1 cellular context compared by ENCODE assay signal in the genomic region with DNA sequence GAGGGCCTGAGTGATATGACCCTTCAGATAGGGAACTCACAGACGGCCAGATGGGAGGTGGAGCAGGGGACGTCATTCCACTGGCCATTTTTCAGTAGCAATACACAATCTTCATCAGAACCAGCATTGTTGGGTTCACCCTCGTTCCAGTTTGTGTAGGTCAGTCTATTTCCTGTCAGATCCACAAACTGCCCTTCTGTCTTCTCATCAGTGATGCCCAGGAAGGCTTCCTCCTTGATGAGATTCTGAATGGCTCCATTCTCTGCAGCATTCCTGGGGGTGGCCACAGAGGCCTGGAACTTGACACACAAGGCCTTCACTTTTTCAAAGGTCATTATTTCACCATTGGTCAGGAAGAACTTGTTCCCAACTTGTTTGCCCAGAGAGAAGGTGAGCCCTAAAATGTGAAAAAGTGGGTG.
TF ChIP-seq lines count a peak whose summit lies in the region.

No MANE protein-coding gene starts in this region.

TF ChIP-seq in HepG2, 621 proteins besides CTCF, POLR2A, EP300 and RAD21 (continued from another document and continues in another):
- TF ChIP-seq, protein P1, sequence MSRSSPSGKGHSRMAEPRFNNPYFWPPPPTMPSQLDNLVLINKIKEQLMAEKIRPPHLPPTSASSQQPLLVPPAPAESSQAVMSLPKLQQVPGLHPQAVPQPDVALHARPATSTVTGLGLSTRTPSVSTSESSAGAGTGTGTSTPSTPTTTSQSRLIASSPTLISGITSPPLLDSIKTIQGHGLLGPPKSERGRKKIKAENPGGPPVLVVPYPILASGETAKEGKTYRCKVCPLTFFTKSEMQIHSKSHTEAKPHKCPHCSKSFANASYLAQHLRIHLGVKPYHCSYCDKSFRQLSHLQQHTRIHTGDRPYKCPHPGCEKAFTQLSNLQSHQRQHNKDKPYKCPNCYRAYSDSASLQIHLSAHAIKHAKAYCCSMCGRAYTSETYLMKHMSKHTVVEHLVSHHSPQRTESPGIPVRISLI (CRISPR knock-in tag; IDR thresholded peaks at IDR 0.05; ENCODE audit: borderline replicate concordance), result peak; percentile 65; the same call in 1 of the 2 replicates
- TF ChIP-seq ZNF431 (CRISPR knock-in tag; IDR thresholded peaks at IDR 0.05; ENCODE audit: borderline replicate concordance, low read depth) (no peak), ZNF703 (CRISPR knock-in tag; IDR thresholded peaks at IDR 0.05; ENCODE audit: borderline replicate concordance) (no peak), ZNF333 (CRISPR knock-in tag; IDR thresholded peaks at IDR 0.05; ENCODE audit: borderline replicate concordance) (no peak), U2AF1 (optimal IDR thresholded peaks at IDR 0.05; ENCODE audit: low read depth, low read length) (no peak), ZBTB7A (CRISPR knock-in tag; IDR thresholded peaks at IDR 0.05) (no peak), SUZ12 (IDR thresholded peaks at IDR 0.05; ENCODE audit: low read depth, low read length) (no peak), ZNF572 (CRISPR knock-in tag; IDR thresholded peaks at IDR 0.05) (no peak), SRF (IDR thresholded peaks at IDR 0.05; ENCODE audit: low read depth, low read length) (0 out of 2 replicates have a peak, but pooled peaks have one; percentile 17), ZNF10 (CRISPR knock-in tag; IDR thresholded peaks at IDR 0.05; ENCODE audit: borderline replicate concordance, low read depth) (no peak), YEATS2 (CRISPR knock-in tag; IDR thresholded peaks at IDR 0.05; ENCODE audit: borderline replicate concordance) (no peak), GTF3A (CRISPR knock-in tag; conservative IDR thresholded peaks at IDR 0.05) (no peak), ZNF121 (CRISPR knock-in tag; IDR thresholded peaks at IDR 0.05) (no peak), NR2F1 (CRISPR knock-in tag; IDR thresholded peaks at IDR 0.05) (peak; percentile 29 to 53; a peak in 2 of 4 replicates), GLI4 (CRISPR knock-in tag; IDR thresholded peaks at IDR 0.05; ENCODE audit: borderline replicate concordance) (no peak), NFRKB (IDR thresholded peaks at IDR 0.05) (no peak), ELF3 (CRISPR knock-in tag; IDR thresholded peaks at IDR 0.05) (peak; percentile 44), ZNF879 (CRISPR knock-in tag; IDR thresholded peaks at IDR 0.05) (no peak), SPEN (CRISPR knock-in tag; IDR thresholded peaks at IDR 0.05; ENCODE audit: low read depth) (no peak), RELA (CRISPR knock-in tag; IDR thresholded peaks at IDR 0.05) (no peak), BCL6 (CRISPR knock-in tag; IDR thresholded peaks at IDR 0.05) (peak; percentile 81), RCOR2 (CRISPR knock-in tag; IDR thresholded peaks at IDR 0.05) (peak; percentile 91)
- TF ChIP-seq, protein P2, sequence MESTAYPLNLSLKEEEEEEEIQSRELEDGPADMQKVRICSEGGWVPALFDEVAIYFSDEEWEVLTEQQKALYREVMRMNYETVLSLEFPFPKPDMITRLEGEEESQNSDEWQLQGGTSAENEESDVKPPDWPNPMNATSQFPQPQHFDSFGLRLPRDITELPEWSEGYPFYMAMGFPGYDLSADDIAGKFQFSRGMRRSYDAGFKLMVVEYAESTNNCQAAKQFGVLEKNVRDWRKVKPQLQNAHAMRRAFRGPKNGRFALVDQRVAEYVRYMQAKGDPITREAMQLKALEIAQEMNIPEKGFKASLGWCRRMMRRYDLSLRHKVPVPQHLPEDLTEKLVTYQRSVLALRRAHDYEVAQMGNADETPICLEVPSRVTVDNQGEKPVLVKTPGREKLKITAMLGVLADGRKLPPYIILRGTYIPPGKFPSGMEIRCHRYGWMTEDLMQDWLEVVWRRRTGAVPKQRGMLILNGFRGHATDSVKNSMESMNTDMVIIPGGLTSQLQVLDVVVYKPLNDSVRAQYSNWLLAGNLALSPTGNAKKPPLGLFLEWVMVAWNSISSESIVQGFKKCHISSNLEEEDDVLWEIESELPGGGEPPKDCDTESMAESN (CRISPR knock-in tag; conservative IDR thresholded peaks at IDR 0.05), result no peak
- TF ChIP-seq, protein P3, sequence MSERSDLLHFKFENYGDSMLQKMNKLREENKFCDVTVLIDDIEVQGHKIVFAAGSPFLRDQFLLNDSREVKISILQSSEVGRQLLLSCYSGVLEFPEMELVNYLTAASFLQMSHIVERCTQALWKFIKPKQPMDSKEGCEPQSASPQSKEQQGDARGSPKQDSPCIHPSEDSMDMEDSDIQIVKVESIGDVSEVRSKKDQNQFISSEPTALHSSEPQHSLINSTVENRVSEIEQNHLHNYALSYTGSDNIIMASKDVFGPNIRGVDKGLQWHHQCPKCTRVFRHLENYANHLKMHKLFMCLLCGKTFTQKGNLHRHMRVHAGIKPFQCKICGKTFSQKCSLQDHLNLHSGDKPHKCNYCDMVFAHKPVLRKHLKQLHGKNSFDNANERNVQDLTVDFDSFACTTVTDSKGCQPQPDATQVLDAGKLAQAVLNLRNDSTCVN (CRISPR knock-in tag; IDR thresholded peaks at IDR 0.05; ENCODE audit: borderline replicate concordance), result peak; percentile 27; the same call in 1 of the 2 replicates
- TF ChIP-seq, protein P4, sequence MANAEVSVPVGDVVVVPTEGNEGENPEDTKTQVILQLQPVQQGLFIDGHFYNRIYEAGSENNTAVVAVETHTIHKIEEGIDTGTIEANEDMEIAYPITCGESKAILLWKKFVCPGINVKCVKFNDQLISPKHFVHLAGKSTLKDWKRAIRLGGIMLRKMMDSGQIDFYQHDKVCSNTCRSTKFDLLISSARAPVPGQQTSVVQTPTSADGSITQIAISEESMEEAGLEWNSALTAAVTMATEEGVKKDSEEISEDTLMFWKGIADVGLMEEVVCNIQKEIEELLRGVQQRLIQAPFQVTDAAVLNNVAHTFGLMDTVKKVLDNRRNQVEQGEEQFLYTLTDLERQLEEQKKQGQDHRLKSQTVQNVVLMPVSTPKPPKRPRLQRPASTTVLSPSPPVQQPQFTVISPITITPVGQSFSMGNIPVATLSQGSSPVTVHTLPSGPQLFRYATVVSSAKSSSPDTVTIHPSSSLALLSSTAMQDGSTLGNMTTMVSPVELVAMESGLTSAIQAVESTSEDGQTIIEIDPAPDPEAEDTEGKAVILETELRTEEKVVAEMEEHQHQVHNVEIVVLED (CRISPR knock-in tag; IDR thresholded peaks at IDR 0.05; ENCODE audit: borderline replicate concordance), result no peak
- TF ChIP-seq, protein P5, sequence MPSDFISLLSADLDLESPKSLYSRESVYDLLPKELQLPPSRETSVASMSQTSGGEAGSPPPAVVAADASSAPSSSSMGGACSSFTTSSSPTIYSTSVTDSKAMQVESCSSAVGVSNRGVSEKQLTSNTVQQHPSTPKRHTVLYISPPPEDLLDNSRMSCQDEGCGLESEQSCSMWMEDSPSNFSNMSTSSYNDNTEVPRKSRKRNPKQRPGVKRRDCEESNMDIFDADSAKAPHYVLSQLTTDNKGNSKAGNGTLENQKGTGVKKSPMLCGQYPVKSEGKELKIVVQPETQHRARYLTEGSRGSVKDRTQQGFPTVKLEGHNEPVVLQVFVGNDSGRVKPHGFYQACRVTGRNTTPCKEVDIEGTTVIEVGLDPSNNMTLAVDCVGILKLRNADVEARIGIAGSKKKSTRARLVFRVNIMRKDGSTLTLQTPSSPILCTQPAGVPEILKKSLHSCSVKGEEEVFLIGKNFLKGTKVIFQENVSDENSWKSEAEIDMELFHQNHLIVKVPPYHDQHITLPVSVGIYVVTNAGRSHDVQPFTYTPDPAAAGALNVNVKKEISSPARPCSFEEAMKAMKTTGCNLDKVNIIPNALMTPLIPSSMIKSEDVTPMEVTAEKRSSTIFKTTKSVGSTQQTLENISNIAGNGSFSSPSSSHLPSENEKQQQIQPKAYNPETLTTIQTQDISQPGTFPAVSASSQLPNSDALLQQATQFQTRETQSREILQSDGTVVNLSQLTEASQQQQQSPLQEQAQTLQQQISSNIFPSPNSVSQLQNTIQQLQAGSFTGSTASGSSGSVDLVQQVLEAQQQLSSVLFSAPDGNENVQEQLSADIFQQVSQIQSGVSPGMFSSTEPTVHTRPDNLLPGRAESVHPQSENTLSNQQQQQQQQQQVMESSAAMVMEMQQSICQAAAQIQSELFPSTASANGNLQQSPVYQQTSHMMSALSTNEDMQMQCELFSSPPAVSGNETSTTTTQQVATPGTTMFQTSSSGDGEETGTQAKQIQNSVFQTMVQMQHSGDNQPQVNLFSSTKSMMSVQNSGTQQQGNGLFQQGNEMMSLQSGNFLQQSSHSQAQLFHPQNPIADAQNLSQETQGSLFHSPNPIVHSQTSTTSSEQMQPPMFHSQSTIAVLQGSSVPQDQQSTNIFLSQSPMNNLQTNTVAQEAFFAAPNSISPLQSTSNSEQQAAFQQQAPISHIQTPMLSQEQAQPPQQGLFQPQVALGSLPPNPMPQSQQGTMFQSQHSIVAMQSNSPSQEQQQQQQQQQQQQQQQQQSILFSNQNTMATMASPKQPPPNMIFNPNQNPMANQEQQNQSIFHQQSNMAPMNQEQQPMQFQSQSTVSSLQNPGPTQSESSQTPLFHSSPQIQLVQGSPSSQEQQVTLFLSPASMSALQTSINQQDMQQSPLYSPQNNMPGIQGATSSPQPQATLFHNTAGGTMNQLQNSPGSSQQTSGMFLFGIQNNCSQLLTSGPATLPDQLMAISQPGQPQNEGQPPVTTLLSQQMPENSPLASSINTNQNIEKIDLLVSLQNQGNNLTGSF (CRISPR knock-in tag; IDR thresholded peaks at IDR 0.05), result no peak
- TF ChIP-seq, protein P6, sequence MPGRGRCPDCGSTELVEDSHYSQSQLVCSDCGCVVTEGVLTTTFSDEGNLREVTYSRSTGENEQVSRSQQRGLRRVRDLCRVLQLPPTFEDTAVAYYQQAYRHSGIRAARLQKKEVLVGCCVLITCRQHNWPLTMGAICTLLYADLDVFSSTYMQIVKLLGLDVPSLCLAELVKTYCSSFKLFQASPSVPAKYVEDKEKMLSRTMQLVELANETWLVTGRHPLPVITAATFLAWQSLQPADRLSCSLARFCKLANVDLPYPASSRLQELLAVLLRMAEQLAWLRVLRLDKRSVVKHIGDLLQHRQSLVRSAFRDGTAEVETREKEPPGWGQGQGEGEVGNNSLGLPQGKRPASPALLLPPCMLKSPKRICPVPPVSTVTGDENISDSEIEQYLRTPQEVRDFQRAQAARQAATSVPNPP (CRISPR knock-in tag; IDR thresholded peaks at IDR 0.05), result no peak
- TF ChIP-seq, protein P7, sequence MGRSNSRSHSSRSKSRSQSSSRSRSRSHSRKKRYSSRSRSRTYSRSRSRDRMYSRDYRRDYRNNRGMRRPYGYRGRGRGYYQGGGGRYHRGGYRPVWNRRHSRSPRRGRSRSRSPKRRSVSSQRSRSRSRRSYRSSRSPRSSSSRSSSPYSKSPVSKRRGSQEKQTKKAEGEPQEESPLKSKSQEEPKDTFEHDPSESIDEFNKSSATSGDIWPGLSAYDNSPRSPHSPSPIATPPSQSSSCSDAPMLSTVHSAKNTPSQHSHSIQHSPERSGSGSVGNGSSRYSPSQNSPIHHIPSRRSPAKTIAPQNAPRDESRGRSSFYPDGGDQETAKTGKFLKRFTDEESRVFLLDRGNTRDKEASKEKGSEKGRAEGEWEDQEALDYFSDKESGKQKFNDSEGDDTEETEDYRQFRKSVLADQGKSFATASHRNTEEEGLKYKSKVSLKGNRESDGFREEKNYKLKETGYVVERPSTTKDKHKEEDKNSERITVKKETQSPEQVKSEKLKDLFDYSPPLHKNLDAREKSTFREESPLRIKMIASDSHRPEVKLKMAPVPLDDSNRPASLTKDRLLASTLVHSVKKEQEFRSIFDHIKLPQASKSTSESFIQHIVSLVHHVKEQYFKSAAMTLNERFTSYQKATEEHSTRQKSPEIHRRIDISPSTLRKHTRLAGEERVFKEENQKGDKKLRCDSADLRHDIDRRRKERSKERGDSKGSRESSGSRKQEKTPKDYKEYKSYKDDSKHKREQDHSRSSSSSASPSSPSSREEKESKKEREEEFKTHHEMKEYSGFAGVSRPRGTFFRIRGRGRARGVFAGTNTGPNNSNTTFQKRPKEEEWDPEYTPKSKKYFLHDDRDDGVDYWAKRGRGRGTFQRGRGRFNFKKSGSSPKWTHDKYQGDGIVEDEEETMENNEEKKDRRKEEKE (IDR thresholded peaks at IDR 0.05), result no peak
- TF ChIP-seq, protein P8, sequence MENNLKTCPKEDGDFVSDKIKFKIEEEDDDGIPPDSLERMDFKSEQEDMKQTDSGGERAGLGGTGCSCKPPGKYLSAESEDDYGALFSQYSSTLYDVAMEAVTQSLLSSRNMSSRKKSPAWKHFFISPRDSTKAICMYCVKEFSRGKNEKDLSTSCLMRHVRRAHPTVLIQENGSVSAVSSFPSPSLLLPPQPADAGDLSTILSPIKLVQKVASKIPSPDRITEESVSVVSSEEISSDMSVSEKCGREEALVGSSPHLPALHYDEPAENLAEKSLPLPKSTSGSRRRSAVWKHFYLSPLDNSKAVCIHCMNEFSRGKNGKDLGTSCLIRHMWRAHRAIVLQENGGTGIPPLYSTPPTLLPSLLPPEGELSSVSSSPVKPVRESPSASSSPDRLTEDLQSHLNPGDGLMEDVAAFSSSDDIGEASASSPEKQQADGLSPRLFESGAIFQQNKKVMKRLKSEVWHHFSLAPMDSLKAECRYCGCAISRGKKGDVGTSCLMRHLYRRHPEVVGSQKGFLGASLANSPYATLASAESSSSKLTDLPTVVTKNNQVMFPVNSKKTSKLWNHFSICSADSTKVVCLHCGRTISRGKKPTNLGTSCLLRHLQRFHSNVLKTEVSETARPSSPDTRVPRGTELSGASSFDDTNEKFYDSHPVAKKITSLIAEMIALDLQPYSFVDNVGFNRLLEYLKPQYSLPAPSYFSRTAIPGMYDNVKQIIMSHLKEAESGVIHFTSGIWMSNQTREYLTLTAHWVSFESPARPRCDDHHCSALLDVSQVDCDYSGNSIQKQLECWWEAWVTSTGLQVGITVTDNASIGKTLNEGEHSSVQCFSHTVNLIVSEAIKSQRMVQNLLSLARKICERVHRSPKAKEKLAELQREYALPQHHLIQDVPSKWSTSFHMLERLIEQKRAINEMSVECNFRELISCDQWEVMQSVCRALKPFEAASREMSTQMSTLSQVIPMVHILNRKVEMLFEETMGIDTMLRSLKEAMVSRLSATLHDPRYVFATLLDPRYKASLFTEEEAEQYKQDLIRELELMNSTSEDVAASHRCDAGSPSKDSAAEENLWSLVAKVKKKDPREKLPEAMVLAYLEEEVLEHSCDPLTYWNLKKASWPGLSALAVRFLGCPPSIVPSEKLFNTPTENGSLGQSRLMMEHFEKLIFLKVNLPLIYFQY (CRISPR knock-in tag; IDR thresholded peaks at IDR 0.05; ENCODE audit: borderline replicate concordance), result peak; percentile 73
- TF ChIP-seq, protein P9, sequence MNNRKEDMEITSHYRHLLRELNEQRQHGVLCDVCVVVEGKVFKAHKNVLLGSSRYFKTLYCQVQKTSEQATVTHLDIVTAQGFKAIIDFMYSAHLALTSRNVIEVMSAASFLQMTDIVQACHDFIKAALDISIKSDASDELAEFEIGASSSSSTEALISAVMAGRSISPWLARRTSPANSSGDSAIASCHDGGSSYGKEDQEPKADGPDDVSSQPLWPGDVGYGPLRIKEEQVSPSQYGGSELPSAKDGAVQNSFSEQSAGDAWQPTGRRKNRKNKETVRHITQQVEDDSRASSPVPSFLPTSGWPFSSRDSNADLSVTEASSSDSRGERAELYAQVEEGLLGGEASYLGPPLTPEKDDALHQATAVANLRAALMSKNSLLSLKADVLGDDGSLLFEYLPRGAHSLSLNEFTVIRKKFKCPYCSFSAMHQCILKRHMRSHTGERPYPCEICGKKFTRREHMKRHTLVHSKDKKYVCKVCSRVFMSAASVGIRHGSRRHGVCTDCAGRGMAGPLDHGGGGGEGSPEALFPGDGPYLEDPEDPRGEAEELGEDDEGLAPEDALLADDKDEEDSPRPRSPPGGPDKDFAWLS (CRISPR knock-in tag; IDR thresholded peaks at IDR 0.05; ENCODE audit: borderline replicate concordance), result no peak
